23 cellular contexts compared by ENCODE assay signal in genomic region chr11:72897506-72897905, GRCh38.
"Had no signal": no experiment of that assay in that cellular context is flagged by ENCODE, and none has a peak within 500 bp of the region (broad histone marks: within the 10 kb centered on the region; RNA-seq: fewer than 3 reads in every experiment).

No MANE protein-coding gene starts in this region.

- H3K36me3 ChIP-seq: brain microvascular endothelial cell, colonic mucosa, vagina had no signal

- H3K27ac ChIP-seq: adrenal gland, ascending aorta, brain microvascular endothelial cell, colonic mucosa, dorsolateral prefrontal cortex, esophagus squamous epithelium, heart right ventricle, lower lobe of right lung, testis, vagina had no signal

- DNase-seq: activated naive CD4-positive, alpha-beta T cell; activated T-cell treated with anti-CD3 and anti-CD28 coated beads, Interleukin-2, amount 50 U/mL, for 24 hours; adrenal gland; brain microvascular endothelial cell; colonic mucosa; dorsolateral prefrontal cortex; effector memory CD8-positive, alpha-beta T cell; esophagus squamous epithelium; heart right ventricle; islet precursor cell; lower lobe of right lung; naive B cell; occipital lobe; stimulated activated CD4-positive, alpha-beta T cell treated with anti-CD3 and anti-CD28 coated beads, Interleukin-2, amount 100 ng/mL, for 48 hours; stimulated activated CD8-positive, alpha-beta memory T cell treated with anti-CD3 and anti-CD28 coated beads, Interleukin-4, amount 100 ng/mL, for 48 hours; stimulated activated naive CD4-positive, alpha-beta T cell; T-helper 9 cell; testis had no signal

- H3K4me3 ChIP-seq: adrenal gland, ascending aorta, colonic mucosa, dorsolateral prefrontal cortex, esophagus squamous epithelium, heart right ventricle, lower lobe of right lung, smooth muscle cell, testis, vagina had no signal

- ATAC-seq: effector memory CD8-positive, alpha-beta T cell; heart right ventricle; lower lobe of right lung; sciatic nerve; WTC11 had no signal

- H3K9me3 ChIP-seq: adrenal gland, ascending aorta, colonic mucosa, esophagus squamous epithelium, heart right ventricle, lower lobe of right lung, testis, vagina had no signal

- H3K27me3 ChIP-seq: adrenal gland, ascending aorta, brain microvascular endothelial cell, colonic mucosa, dorsolateral prefrontal cortex, esophagus squamous epithelium, heart right ventricle, testis, vagina had no signal

- H3K4me1 ChIP-seq: adrenal gland, ascending aorta, colonic mucosa, esophagus squamous epithelium, heart right ventricle, lower lobe of right lung, testis, vagina had no signal
